Comparison of ENCODE assay signal across 1 cellular context in genomic region chr11:20014067-20014402, GRCh38.
TF ChIP-seq lines count a peak whose summit lies in the region.

No MANE protein-coding gene starts in this region.

TF ChIP-seq in HepG2, 621 proteins besides CTCF, POLR2A, EP300 and RAD21 (continued from another document and continues in another):
- no peak for TF ChIP-seq ZNF276 (CRISPR knock-in tag; IDR thresholded peaks at IDR 0.05; ENCODE audit: low read depth)
- 0 out of 2 replicates have a peak, but pooled peaks have one; percentile 24 for TF ChIP-seq FLYWCH1 (CRISPR knock-in tag; IDR thresholded peaks at IDR 0.05)
- no peak for TF ChIP-seq FOXK2 (IDR thresholded peaks at IDR 0.05)
- no peak for TF ChIP-seq UBTF (CRISPR knock-in tag; IDR thresholded peaks at IDR 0.05)
- TF ChIP-seq SKI (IDR thresholded peaks at IDR 0.05; ENCODE audit: partially characterized antibody): no peak
- no peak for TF ChIP-seq FOXK1 (CRISPR knock-in tag; IDR thresholded peaks at IDR 0.05; ENCODE audit: borderline replicate concordance, low read depth)
- no peak for TF ChIP-seq ZBTB7B (CRISPR knock-in tag; IDR thresholded peaks at IDR 0.05)
- no peak for TF ChIP-seq HMGXB3 (CRISPR knock-in tag; IDR thresholded peaks at IDR 0.05; ENCODE audit: borderline replicate concordance)
- no peak for TF ChIP-seq MED1 (CRISPR knock-in tag; IDR thresholded peaks at IDR 0.05)
- no peak for TF ChIP-seq RFXAP (CRISPR knock-in tag; IDR thresholded peaks at IDR 0.05; ENCODE audit: borderline replicate concordance)
- TF ChIP-seq ZNF558 (CRISPR knock-in tag; IDR thresholded peaks at IDR 0.05; ENCODE audit: borderline replicate concordance): no peak
- no peak for TF ChIP-seq AGO2 (optimal IDR thresholded peaks at IDR 0.05; ENCODE audit: low read depth, low read length)
- no peak for TF ChIP-seq ZNF839 (CRISPR knock-in tag; IDR thresholded peaks at IDR 0.05; ENCODE audit: borderline replicate concordance)
- no peak for TF ChIP-seq ZNF639 (CRISPR knock-in tag; conservative IDR thresholded peaks at IDR 0.05)
- TF ChIP-seq ZNF513 (CRISPR knock-in tag; conservative IDR thresholded peaks at IDR 0.05): no peak
- 0 out of 2 replicates have a peak, but pooled peaks have one; percentile 6 for TF ChIP-seq ZSCAN25 (CRISPR knock-in tag; IDR thresholded peaks at IDR 0.05)
- no peak for TF ChIP-seq TBX2 (CRISPR knock-in tag; IDR thresholded peaks at IDR 0.05; ENCODE audit: borderline replicate concordance)
- TF ChIP-seq KDM3A (CRISPR knock-in tag; IDR thresholded peaks at IDR 0.05; ENCODE audit: low read depth): no peak
- TF ChIP-seq ZNF570 (CRISPR knock-in tag; IDR thresholded peaks at IDR 0.05; ENCODE audit: borderline replicate concordance): no peak
- no peak for TF ChIP-seq NFYB (CRISPR knock-in tag; IDR thresholded peaks at IDR 0.05)
- TF ChIP-seq SP4 (CRISPR knock-in tag; IDR thresholded peaks at IDR 0.05): 0 out of 2 replicates have a peak, but pooled peaks have one; percentile 27
- TF ChIP-seq RBAK (CRISPR knock-in tag; IDR thresholded peaks at IDR 0.05): no peak
- no peak for TF ChIP-seq REXO4 (CRISPR knock-in tag; IDR thresholded peaks at IDR 0.05; ENCODE audit: borderline replicate concordance)
- no peak for TF ChIP-seq PBX3 (CRISPR knock-in tag; IDR thresholded peaks at IDR 0.05; ENCODE audit: borderline replicate concordance)
- TF ChIP-seq EHMT2 (IDR thresholded peaks at IDR 0.05; ENCODE audit: borderline replicate concordance, low read depth, low read length): no peak
- no peak for TF ChIP-seq JDP2 (CRISPR knock-in tag; IDR thresholded peaks at IDR 0.05; ENCODE audit: borderline replicate concordance)
- no peak for TF ChIP-seq ZNF296 (CRISPR knock-in tag; conservative IDR thresholded peaks at IDR 0.05)
- no peak for TF ChIP-seq SNAPC5 (CRISPR knock-in tag; IDR thresholded peaks at IDR 0.05; ENCODE audit: borderline replicate concordance)
- TF ChIP-seq ZBTB2 (CRISPR knock-in tag; IDR thresholded peaks at IDR 0.05; ENCODE audit: low read depth): no peak
- TF ChIP-seq ZFX (CRISPR knock-in tag; IDR thresholded peaks at IDR 0.05; ENCODE audit: low read depth): no peak
- peak; percentile 25; the same call in 1 of the 2 replicates for TF ChIP-seq ZBTB20 (CRISPR knock-in tag; IDR thresholded peaks at IDR 0.05; ENCODE audit: borderline replicate concordance, low read depth)
- TF ChIP-seq HNF1A (IDR thresholded peaks at IDR 0.05; ENCODE audit: low read depth): no peak
- no peak for TF ChIP-seq HNF1A (CRISPR knock-in tag; IDR thresholded peaks at IDR 0.05; ENCODE audit: borderline replicate concordance)
- TF ChIP-seq SETDB1 (CRISPR knock-in tag; IDR thresholded peaks at IDR 0.05; ENCODE audit: borderline replicate concordance): no peak
- TF ChIP-seq E2F2 (CRISPR knock-in tag; IDR thresholded peaks at IDR 0.05; ENCODE audit: borderline replicate concordance): no peak
- no peak for TF ChIP-seq ZNF883 (CRISPR knock-in tag; IDR thresholded peaks at IDR 0.05; ENCODE audit: not compliant biosample characterization)
- no peak for TF ChIP-seq ZBTB34 (CRISPR knock-in tag; IDR thresholded peaks at IDR 0.05)
- no peak for TF ChIP-seq ZNF510 (CRISPR knock-in tag; IDR thresholded peaks at IDR 0.05; ENCODE audit: low read depth)
- TF ChIP-seq PHF8 (CRISPR knock-in tag; IDR thresholded peaks at IDR 0.05): no peak
